In genomic region chr5:122915717-122916399, GRCh38 we compare ENCODE assay signal across 10 cellular contexts.
DNase-seq lines count a peak whose midpoint lies in the region; ATAC-seq and TF ChIP-seq lines count a peak whose summit lies in the region.
"Had no signal": no experiment of that assay in that cellular context is flagged by ENCODE, and none has a peak within 500 bp of the region (broad histone marks: within the 10 kb centered on the region; RNA-seq: fewer than 3 reads in every experiment).

No MANE protein-coding gene starts in this region.

- DNase-seq in GM03348 (ENCODE audit: low spot score) (peak; percentile 13), fibroblast of peridontal ligament (ENCODE audit: extremely low read depth) (peak; percentile 34), NCI-H2227 (lab: John Stamatoyannopoulos, UW; ENCODE audit: unreplicated experiment) (no peak), NCI-H1436 (lab: John Stamatoyannopoulos, UW) (no peak), glutamatergic neuron (no peak)
- DNase-seq in effector CD4-positive, alpha-beta T cell = no peak
- DNase-seq: stimulated activated CD8-positive, alpha-beta memory T cell treated with anti-CD3 and anti-CD28 coated beads, Interleukin-4, amount 100 ng/mL, for 48 hours had no signal

- no peak for TF ChIP-seq CTCF in glutamatergic neuron (IDR thresholded peaks at IDR 0.05; ENCODE audit: partially characterized antibody, unreplicated experiment)

- H3K36me3 Mint-ChIP-seq in glutamatergic neuron (ENCODE audit: unreplicated experiment) = no peaks in the 10 kb centered on the region

- peaks cover 4% of the 10 kb centered on the region for H3K4me1 Mint-ChIP-seq in glutamatergic neuron (ENCODE audit: low read depth, unreplicated experiment)

- no peak overlapping the region for H3K4me3 Mint-ChIP-seq in glutamatergic neuron (ENCODE audit: unreplicated experiment)
- H3K4me3 Mint-ChIP-seq: neural crest cell had no signal

- H3K27ac Mint-ChIP-seq in glutamatergic neuron (ENCODE audit: unreplicated experiment) = no peak overlapping the region

- peaks cover 3% of the 10 kb centered on the region for H3K9me3 Mint-ChIP-seq in glutamatergic neuron (ENCODE audit: unreplicated experiment)

- no peaks in the 10 kb centered on the region for H3K27me3 Mint-ChIP-seq in glutamatergic neuron (ENCODE audit: unreplicated experiment)

- ATAC-seq in GM19438 (IDR thresholded peaks at IDR 0.05; ENCODE audit: low read depth, unreplicated experiment) = peak; percentile 84
- peak; percentile 91 for ATAC-seq in HG03045 (IDR thresholded peaks at IDR 0.05; ENCODE audit: unreplicated experiment)

Comparison
In these comparisons a context has a peak if more than half of its experiments do, and no peak if none do; other contexts are left out.
1. DNase-seq: peak in GM03348 (single experiment) and fibroblast of peridontal ligament (single experiment); none in NCI-H2227 (single experiment), NCI-H1436 (single experiment), effector CD4-positive, alpha-beta T cell (single experiment) and glutamatergic neuron (single experiment).